20 cellular contexts compared by ENCODE assay signal in genomic region chr2:161947394-161947793, GRCh38.
A peak's percentile ranks its signal among the peaks of the same experiment; 100 is the strongest.
DNase-seq lines count a peak whose midpoint lies in the region; ATAC-seq and TF ChIP-seq lines count a peak whose summit lies in the region.
"Had no signal": no experiment of that assay in that cellular context is flagged by ENCODE, and none has a peak within 500 bp of the region (broad histone marks: within the 10 kb centered on the region; RNA-seq: fewer than 3 reads in every experiment).

No MANE protein-coding gene starts in this region.

- no peaks in the 10 kb centered on the region for H3K9me2 ChIP-seq in GM23338 (ENCODE audit: insufficient read depth)
- H3K9me2 ChIP-seq in Karpas-422 (replicated peaks; ENCODE audit: insufficient read depth, low read length): no peaks in the 10 kb centered on the region

- no peak for TF ChIP-seq EP300 in tibial nerve (IDR thresholded peaks at IDR 0.05)

- H3K27me3 ChIP-seq in ACC112 (ENCODE audit: insufficient read depth, low read length) (no peaks in the 10 kb centered on the region), GM23338 (ENCODE audit: insufficient read depth) (no peaks in the 10 kb centered on the region), tibial nerve (no peaks in the 10 kb centered on the region), Karpas-422 (ENCODE audit: low read length) (no peaks in the 10 kb centered on the region)
- H3K27me3 ChIP-seq: BE2C, Peyer's patch had no signal

- H3K9me3 ChIP-seq in tibial nerve: no peaks in the 10 kb centered on the region
- no peaks in the 10 kb centered on the region for H3K9me3 ChIP-seq in Karpas-422 (ENCODE audit: low read length)
- H3K9me3 ChIP-seq: BE2C, Peyer's patch had no signal

- H3K79me2 ChIP-seq in ACC112 (ENCODE audit: control insufficient read depth, insufficient read depth, low read length, unreplicated experiment) (no peaks in the 10 kb centered on the region), GM23338 (replicated peaks; ENCODE audit: insufficient read depth) (no peaks in the 10 kb centered on the region), Karpas-422 (ENCODE audit: low read length) (no peaks in the 10 kb centered on the region)

- H3K27ac ChIP-seq in ACC112 (ENCODE audit: low read depth, low read length) (no peak overlapping the region), GM23338 (ENCODE audit: low read depth) (no peak overlapping the region), tibial nerve (no peak overlapping the region), Karpas-422 (ENCODE audit: low read length) (no peak overlapping the region)
- H3K27ac ChIP-seq: Peyer's patch had no signal

- POLR2A ChIA-PET in activated CD8-positive, alpha-beta T cell treated with anti-CD3 and anti-CD28 coated beads, Interleukin-2, amount 10 ng/mL, durations not matched to agents 7 days and 5 days (lab: Charles Lee): no interaction called here

- no peak overlapping the region for H3K9ac ChIP-seq in Karpas-422 (ENCODE audit: low read length)

- 47 to 60% methylated on average over 3 of the region's 3 CpGs for WGBS in tibial nerve, 2 donors

- peaks cover 10% of the 10 kb centered on the region for H3K4me1 Mint-ChIP-seq in GM23338
- H3K4me1 Mint-ChIP-seq in activated CD8-positive, alpha-beta T cell treated with anti-CD3 and anti-CD28 coated beads, Interleukin-2, amount 10 ng/mL, durations not matched to agents 7 days and 5 days (ENCODE audit: low read depth): peaks cover 41% of the 10 kb centered on the region

- H3K4me2 ChIP-seq in GM23338: no peak overlapping the region
- no peak overlapping the region for H3K4me2 ChIP-seq in Karpas-422 (ENCODE audit: low read depth, low read length, poor library complexity, severe bottlenecking)

- no peaks in the 10 kb centered on the region for H3K4me1 ChIP-seq in ACC112 (ENCODE audit: control insufficient read depth, insufficient read depth, low read length, unreplicated experiment)
- H3K4me1 ChIP-seq in GM23338 (ENCODE audit: insufficient read depth): 0 out of 2 replicates have a peak, but pooled peaks cover 4% of the 10 kb centered on the region
- no peaks in the 10 kb centered on the region for H3K4me1 ChIP-seq in tibial nerve
- no peaks in the 10 kb centered on the region for H3K4me1 ChIP-seq in Karpas-422 (ENCODE audit: low read length)
- H3K4me1 ChIP-seq: BE2C, Peyer's patch had no signal

- no peak overlapping the region for H3K4me3 Mint-ChIP-seq in GM23338
- no peak overlapping the region for H3K4me3 Mint-ChIP-seq in activated CD8-positive, alpha-beta T cell treated with anti-CD3 and anti-CD28 coated beads, Interleukin-2, amount 10 ng/mL, durations not matched to agents 7 days and 5 days
- H3K4me3 Mint-ChIP-seq: CD8-positive, alpha-beta T cell had no signal

- H3K9me3 Mint-ChIP-seq in GM23338: no peaks in the 10 kb centered on the region
- H3K9me3 Mint-ChIP-seq in activated CD8-positive, alpha-beta T cell treated with anti-CD3 and anti-CD28 coated beads, Interleukin-2, amount 10 ng/mL, durations not matched to agents 7 days and 5 days (ENCODE audit: insufficient read depth): no peaks in the 10 kb centered on the region
- H3K9me3 Mint-ChIP-seq: CD8-positive, alpha-beta T cell had no signal

- H3K36me3 ChIP-seq in ACC112 (ENCODE audit: insufficient read depth, low read length): no peaks in the 10 kb centered on the region
- H3K36me3 ChIP-seq in GM23338 (ENCODE audit: insufficient read depth): no peaks in the 10 kb centered on the region
- H3K36me3 ChIP-seq in tibial nerve: no peaks in the 10 kb centered on the region
- H3K36me3 ChIP-seq in Karpas-422 (ENCODE audit: insufficient read depth, low read length): no peaks in the 10 kb centered on the region
- H3K36me3 ChIP-seq: BE2C, Peyer's patch had no signal

- no peaks in the 10 kb centered on the region for H3K27me3 Mint-ChIP-seq in GM23338 (ENCODE audit: insufficient read depth, low read depth, poor library complexity)
- peaks cover 4% of the 10 kb centered on the region for H3K27me3 Mint-ChIP-seq in activated CD8-positive, alpha-beta T cell treated with anti-CD3 and anti-CD28 coated beads, Interleukin-2, amount 10 ng/mL, durations not matched to agents 7 days and 5 days (ENCODE audit: low read depth)

- DNase-seq in GM23338 (ENCODE audit: low spot score) (no peak), foreskin fibroblast (peak; percentile 7 to 50), amygdala (lab: John Stamatoyannopoulos, UW) (no peak), tibial nerve (ENCODE audit: low spot score in 2 of 2) (no peak), HT-29 (ENCODE audit: low spot score) (no peak), Karpas-422 (no peak)
- no peak for DNase-seq in activated CD8-positive, alpha-beta T cell treated with anti-CD3 and anti-CD28 coated beads, Interleukin-2, amount 10 ng/mL, durations not matched to agents 7 days and 5 days
- DNase-seq: BE2C; CD8-positive, alpha-beta T cell; DMS153; HCEC 1CT; NCI-H1105; NCI-H187 treated with DMSO at 0.1 percent for 48 hours; NCI-H2171; NCI-H510A; NCI-H82; Peyer's patch; SHP77 had no signal

- no peak overlapping the region; the same call in 1 of the 2 replicates for H3K27ac Mint-ChIP-seq in GM23338
- peak overlapping the region; percentile 7 for H3K27ac Mint-ChIP-seq in activated CD8-positive, alpha-beta T cell treated with anti-CD3 and anti-CD28 coated beads, Interleukin-2, amount 10 ng/mL, durations not matched to agents 7 days and 5 days

- H3K4me3 ChIP-seq in ACC112 (ENCODE audit: low read depth, low read length) (no peak overlapping the region), GM23338 (no peak overlapping the region), foreskin fibroblast (ENCODE audit: low read depth in 1 of 2, low read length in 2 of 2) (no peak overlapping the region), tibial nerve (no peak overlapping the region), Karpas-422 (ENCODE audit: low read length) (no peak overlapping the region)
- H3K4me3 ChIP-seq: Peyer's patch had no signal

- H4K20me1 ChIP-seq in GM23338 (replicated peaks; ENCODE audit: insufficient read depth) (no peaks in the 10 kb centered on the region), Karpas-422 (ENCODE audit: insufficient read depth, low read depth, low read length) (no peaks in the 10 kb centered on the region)

- CTCF ChIA-PET in activated CD8-positive, alpha-beta T cell treated with anti-CD3 and anti-CD28 coated beads, Interleukin-2, amount 10 ng/mL, durations not matched to agents 7 days and 5 days (lab: Charles Lee): interaction anchor here (0.7 to 5.2 kb wide), 25 partner anchors 8 to 518 kb away, joined by 3 to 85 read pairs (median 6); partner anchors contain the start of gene DPP4

- no peaks in the 10 kb centered on the region for H3K36me3 Mint-ChIP-seq in GM23338 (ENCODE audit: low read depth)
- peaks cover 3% of the 10 kb centered on the region for H3K36me3 Mint-ChIP-seq in activated CD8-positive, alpha-beta T cell treated with anti-CD3 and anti-CD28 coated beads, Interleukin-2, amount 10 ng/mL, durations not matched to agents 7 days and 5 days (ENCODE audit: low read depth)
- H3K36me3 Mint-ChIP-seq: CD8-positive, alpha-beta T cell had no signal

- TF ChIP-seq CTCF in GM23338 (conservative IDR thresholded peaks at IDR 0.05; ENCODE audit: low read depth in 2 of 2) (no peak), foreskin fibroblast (IDR thresholded peaks at IDR 0.05; ENCODE audit: low read depth, low read length) (no peak), tibial nerve (IDR thresholded peaks at IDR 0.05) (no peak)

- H3F3A ChIP-seq in GM23338 (replicated peaks; ENCODE audit: low read depth): no peaks in the 10 kb centered on the region

- H2AFZ ChIP-seq in ACC112 (ENCODE audit: low read length, unreplicated experiment) (peak overlapping the region; percentile 77), GM23338 (peak overlapping the region; percentile 73; the same call in 1 of the 2 replicates), Karpas-422 (ENCODE audit: low read length) (no peak overlapping the region)

- no peak for ATAC-seq in GM23338
- no peak for ATAC-seq in activated CD8-positive, alpha-beta T cell treated with anti-CD3 and anti-CD28 coated beads, Interleukin-2, amount 10 ng/mL, durations not matched to agents 7 days and 5 days
- ATAC-seq: CD8-positive, alpha-beta T cell; SK-N-SH treated with all-trans-retinoic acid at 6 μM for 48 hours had no signal

- no peak for TF ChIP-seq POLR2A in tibial nerve (IDR thresholded peaks at IDR 0.05)

TF ChIP-seq in GM23338, 12 proteins besides CTCF, POLR2A, EP300 and RAD21 (continues in another document):
- TF ChIP-seq EZH2 (IDR thresholded peaks at IDR 0.05; ENCODE audit: low read depth, unreplicated experiment): no peak
- TF ChIP-seq STAT1 (IDR thresholded peaks at IDR 0.05; ENCODE audit: unreplicated experiment): no peak
- no peak for TF ChIP-seq ZNF114 (CRISPR knock-in tag; IDR thresholded peaks at IDR 0.05)
- no peak for TF ChIP-seq NANOG (IDR thresholded peaks at IDR 0.05; ENCODE audit: borderline replicate concordance)

Comparison
In these comparisons a context has a peak if more than half of its experiments do, and no peak if none do; other contexts are left out.
1. DNase-seq: peak in foreskin fibroblast (2 of 2); none in GM23338 (single experiment), activated CD8-positive, alpha-beta T cell treated with anti-CD3 and anti-CD28 coated beads, Interleukin-2, amount 10 ng/mL, durations not matched to agents 7 days and 5 days (single experiment), amygdala (0 of 56), tibial nerve (0 of 2), HT-29 (single experiment) and Karpas-422 (single experiment).